In genomic region chr16:53457670-53458069, GRCh38 we compare ENCODE assay signal across 8 cellular contexts. TPM values are rescaled to one million over a fixed set of nuclear protein-coding genes. Genes with fewer than 3 reads are reported as not detected.
DNase-seq lines count a peak whose midpoint lies in the region; ATAC-seq lines count a peak whose summit lies in the region.

No MANE protein-coding gene starts in this region.

- ATAC-seq in Right ventricle myocardium superior (ENCODE audit: poor library complexity) (peak; percentile 62), Right ventricle myocardium inferior (no peak), HG03469 (IDR thresholded peaks at IDR 0.05; ENCODE audit: unreplicated experiment) (peak; percentile 100)

- DNase-seq in Right ventricle myocardium superior (no peak), Right ventricle myocardium inferior (ENCODE audit: missing footprints) (no peak), HuH-7 (ENCODE audit: low spot score) (no peak), SK-N-DZ (ENCODE audit: low spot score) (no peak), SIG-M5 treated with dmso at 0.1 percent for 504 hours (lab: John Stamatoyannopoulos, UW; ENCODE audit: unreplicated experiment) (no peak)
- DNase-seq in activated CD8-positive, alpha-beta memory T cell treated with anti-CD3 and anti-CD28 coated beads, Interleukin-2, amount 50 U/mL, for 1 hour (ENCODE audit: extremely low read depth) = peak; percentile 63
- peak; percentile 39 to 60 (median 55) for DNase-seq in stimulated activated CD4-positive, alpha-beta T cell treated with anti-CD3 and anti-CD28 coated beads, Interleukin-12 subunit alpha, Interleukin-12 subunit beta, amount 100 ng/mL, for 48 hours (ENCODE audit: low read depth in 2 of 3, low spot score in 1 of 3)

- intact Hi-C loops in Right ventricle myocardium superior (cut with DNase I) (no loop called here), Right ventricle myocardium inferior (cut with DNase I) (loop anchor here (10.0 kb wide), 1 partner anchor 143 kb away; no protein-coding TSS in a partner anchor)

RNA-seq across cellular contexts. Expression of gene RBL2, which starts 23.4 kb away (rescaled TPM):
- total RNA-seq in Right ventricle myocardium superior (33.1 TPM), Right ventricle myocardium inferior (34.0 TPM)
- 48.2 and 62.4 TPM in 2 replicates for polyA plus RNA-seq in SK-N-DZ (2014; cell fraction: cytosol; rRNA removed)
- polyA plus RNA-seq in SK-N-DZ (2014; cell fraction: nucleus; rRNA removed) = 411 and 452 TPM in 2 replicates

RNA-seq across cellular contexts. Expression of gene AKTIP, which starts 45.3 kb away (rescaled TPM):
- total RNA-seq in Right ventricle myocardium superior (87.9 TPM), Right ventricle myocardium inferior (89.7 TPM)
- 12.6 and 17.3 TPM in 2 replicates for polyA plus RNA-seq in SK-N-DZ (2014; cell fraction: cytosol; rRNA removed)
- polyA plus RNA-seq in SK-N-DZ (2014; cell fraction: nucleus; rRNA removed) = 41.2 and 48.6 TPM in 2 replicates

Comparison
In these comparisons a context has a peak if more than half of its experiments do, and no peak if none do; other contexts are left out.
1. DNase-seq: peak in activated CD8-positive, alpha-beta memory T cell treated with anti-CD3 and anti-CD28 coated beads, Interleukin-2, amount 50 U/mL, for 1 hour (single experiment) and stimulated activated CD4-positive, alpha-beta T cell treated with anti-CD3 and anti-CD28 coated beads, Interleukin-12 subunit alpha, Interleukin-12 subunit beta, amount 100 ng/mL, for 48 hours (3 of 3); none in Right ventricle myocardium superior (single experiment), Right ventricle myocardium inferior (single experiment), HuH-7 (single experiment), SK-N-DZ (single experiment) and SIG-M5 treated with dmso at 0.1 percent for 504 hours (single experiment).